8 cellular contexts compared by ENCODE assay signal in the genomic region with DNA sequence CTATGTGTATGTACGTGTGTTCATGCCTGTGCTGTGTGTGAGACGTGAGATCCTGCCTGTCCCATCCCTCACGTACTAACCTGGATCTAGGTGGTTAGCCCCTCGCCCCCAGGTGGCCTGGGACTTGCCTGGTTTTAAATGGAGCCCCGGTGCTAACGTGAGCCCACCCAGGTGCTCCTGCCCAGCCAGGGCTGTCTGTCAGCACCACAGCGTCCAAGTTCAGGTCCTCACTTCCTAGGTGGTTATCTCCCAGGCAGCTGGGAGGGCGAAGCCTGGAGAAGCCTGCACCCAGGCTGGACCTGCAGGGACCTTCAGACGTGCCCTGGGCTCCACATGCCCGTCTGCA.
"Had no signal": no experiment of that assay in that cellular context is flagged by ENCODE, and none has a peak within 500 bp of the region (broad histone marks: within the 10 kb centered on the region; RNA-seq: fewer than 3 reads in every experiment).

No MANE protein-coding gene starts in this region.

- H3K27ac Mint-ChIP-seq: activated naive CD4-positive, alpha-beta T cell treated with anti-CD3 and anti-CD28 coated beads, Interleukin-2, amount 50 U/mL, for 72 hours; activated T-helper 1 cell treated with anti-CD3 and anti-CD28 coated beads, Interleukin-12 subunit alpha, Interleukin-12 subunit beta, Interleukin-2, Interleukin-4 antibody, amounts not matched to agents 30 ng/mL and 10 ng/mL and 1 ng/mL, durations not matched to agents 14 hours and 24 hours and 36 hours; stimulated activated memory B cell treated with anti-CD40 and anti-IgM and Interleukin-4, amounts not matched to agents 10 μg/mL and 1 μg/mL and 100 μg/mL, for 72 hours had no signal

- DNase-seq: amniotic stem cell had no signal

- H3K27me3 ChIP-seq: brain microvascular endothelial cell had no signal

- H3K36me3 ChIP-seq: brain microvascular endothelial cell, WERI-Rb-1 had no signal

- H3K27me3 Mint-ChIP-seq: stimulated activated memory B cell treated with anti-CD40 and anti-IgM and Interleukin-4, amounts not matched to agents 10 μg/mL and 1 μg/mL and 100 μg/mL, for 72 hours had no signal

- H3K27ac ChIP-seq: brain microvascular endothelial cell, parathyroid adenoma, SK-N-MC, WERI-Rb-1 had no signal

- H3K4me3 Mint-ChIP-seq: activated T-helper 1 cell treated with anti-CD3 and anti-CD28 coated beads, Interleukin-12 subunit alpha, Interleukin-12 subunit beta, Interleukin-2, Interleukin-4 antibody, amounts not matched to agents 30 ng/mL and 10 ng/mL and 1 ng/mL, durations not matched to agents 14 hours and 24 hours and 36 hours; stimulated activated memory B cell treated with anti-CD40 and anti-IgM and Interleukin-4, amounts not matched to agents 10 μg/mL and 1 μg/mL and 100 μg/mL, for 72 hours had no signal

- H3K79me2 ChIP-seq: parathyroid adenoma had no signal

- H3K4me3 ChIP-seq: SK-N-MC had no signal

- H3K9ac ChIP-seq: parathyroid adenoma had no signal

- H2AFZ ChIP-seq: parathyroid adenoma had no signal

- H3K36me3 Mint-ChIP-seq: activated naive CD4-positive, alpha-beta T cell treated with anti-CD3 and anti-CD28 coated beads, Interleukin-2, amount 50 U/mL, for 72 hours; stimulated activated memory B cell treated with anti-CD40 and anti-IgM and Interleukin-4, amounts not matched to agents 10 μg/mL and 1 μg/mL and 100 μg/mL, for 72 hours had no signal

- H3K9me3 Mint-ChIP-seq: activated naive CD4-positive, alpha-beta T cell treated with anti-CD3 and anti-CD28 coated beads, Interleukin-2, amount 50 U/mL, for 72 hours; activated T-helper 1 cell treated with anti-CD3 and anti-CD28 coated beads, Interleukin-12 subunit alpha, Interleukin-12 subunit beta, Interleukin-2, Interleukin-4 antibody, amounts not matched to agents 30 ng/mL and 10 ng/mL and 1 ng/mL, durations not matched to agents 14 hours and 24 hours and 36 hours; stimulated activated memory B cell treated with anti-CD40 and anti-IgM and Interleukin-4, amounts not matched to agents 10 μg/mL and 1 μg/mL and 100 μg/mL, for 72 hours had no signal
